In genomic region chr1:153849487-153850185, GRCh38 we compare ENCODE assay signal across 8 cellular contexts.
DNase-seq lines count a peak whose midpoint lies in the region; ATAC-seq and TF ChIP-seq lines count a peak whose summit lies in the region.

No MANE protein-coding gene starts in this region.

- peaks cover 7% of the 10 kb centered on the region; the same call in 1 of the 2 replicates for H4K20me1 ChIP-seq in MM.1S (ENCODE audit: insufficient read depth, low read length)

- no peak overlapping the region for H2AFZ ChIP-seq in MM.1S (ENCODE audit: low read length)

- no peaks in the 10 kb centered on the region for H3K27me3 Mint-ChIP-seq in activated naive CD8-positive, alpha-beta T cell treated with anti-CD3 and anti-CD28 coated beads, Interleukin-2, amount 10 ng/mL, durations not matched to agents 7 days and 5 days

- no peak overlapping the region for H3K9ac ChIP-seq in MM.1S (ENCODE audit: low read length)

- ATAC-seq in GM21717 (IDR thresholded peaks at IDR 0.05; ENCODE audit: unreplicated experiment), result peak; percentile 69
- ATAC-seq in activated naive CD8-positive, alpha-beta T cell treated with anti-CD3 and anti-CD28 coated beads, Interleukin-2, amount 10 ng/mL, durations not matched to agents 7 days and 5 days (ENCODE audit: low read depth), result peak; percentile 73

- H3K79me2 ChIP-seq in MM.1S (ENCODE audit: low read length), result peaks cover 71% of the 10 kb centered on the region

- H3K4me3 ChIP-seq in MM.1S (ENCODE audit: low read length), result no peak overlapping the region
- H3K4me3 ChIP-seq in effector memory CD4-positive, alpha-beta T cell (ENCODE audit: insufficient read depth, low read depth, low read length, poor library complexity, severe bottlenecking), result no peak overlapping the region

- peak; percentile 57 for DNase-seq in GM13977 (ENCODE audit: low spot score)
- DNase-seq in MM.1S, result peak; percentile 78
- DNase-seq in activated naive CD8-positive, alpha-beta T cell treated with anti-CD3 and anti-CD28 coated beads, Interleukin-2, amount 10 ng/mL, durations not matched to agents 7 days and 5 days, result no peak
- DNase-seq in NCI-H2029 (lab: John Stamatoyannopoulos, UW), result no peak
- DNase-seq in NCI-H69 (lab: John Stamatoyannopoulos, UW), result no peak
- no peak for DNase-seq in effector memory CD4-positive, alpha-beta T cell
- DNase-seq in SW480 (ENCODE audit: low spot score), result no peak

- peak overlapping the region; percentile 85 for H3K27ac Mint-ChIP-seq in activated naive CD8-positive, alpha-beta T cell treated with anti-CD3 and anti-CD28 coated beads, Interleukin-2, amount 10 ng/mL, durations not matched to agents 7 days and 5 days

- H3K9me3 Mint-ChIP-seq in activated naive CD8-positive, alpha-beta T cell treated with anti-CD3 and anti-CD28 coated beads, Interleukin-2, amount 10 ng/mL, durations not matched to agents 7 days and 5 days, result no peaks in the 10 kb centered on the region

- peaks cover 31% of the 10 kb centered on the region for H3K36me3 Mint-ChIP-seq in activated naive CD8-positive, alpha-beta T cell treated with anti-CD3 and anti-CD28 coated beads, Interleukin-2, amount 10 ng/mL, durations not matched to agents 7 days and 5 days

- H3K4me1 Mint-ChIP-seq in activated naive CD8-positive, alpha-beta T cell treated with anti-CD3 and anti-CD28 coated beads, Interleukin-2, amount 10 ng/mL, durations not matched to agents 7 days and 5 days, result peaks cover 17% of the 10 kb centered on the region

- in situ Hi-C loops in GM13977 (cut with MboI; ENCODE audit: low pct_unique_long_range_greater_than_20kb, low sequenced_read_pairs, unreplicated experiment), result no loop called here

- peak overlapping the region; percentile 31 for H3K4me2 ChIP-seq in MM.1S (ENCODE audit: low read depth, low read length)

- no peaks in the 10 kb centered on the region for H3K9me3 ChIP-seq in MM.1S (replicated peaks; ENCODE audit: insufficient read depth, low read length)
- no peaks in the 10 kb centered on the region for H3K9me3 ChIP-seq in effector memory CD4-positive, alpha-beta T cell (ENCODE audit: control insufficient read depth, low read length)

- H3K4me3 Mint-ChIP-seq in activated naive CD8-positive, alpha-beta T cell treated with anti-CD3 and anti-CD28 coated beads, Interleukin-2, amount 10 ng/mL, durations not matched to agents 7 days and 5 days, result peak overlapping the region; percentile 71

- H3K4me1 ChIP-seq in MM.1S (ENCODE audit: low read length), result peaks cover 28% of the 10 kb centered on the region
- no peaks in the 10 kb centered on the region for H3K4me1 ChIP-seq in effector memory CD4-positive, alpha-beta T cell (ENCODE audit: control insufficient read depth, insufficient read depth, low read length, poor library complexity, severe bottlenecking)

- H3K27me3 ChIP-seq in MM.1S (replicated peaks; ENCODE audit: insufficient read depth, low read length), result no peaks in the 10 kb centered on the region
- no peaks in the 10 kb centered on the region for H3K27me3 ChIP-seq in effector memory CD4-positive, alpha-beta T cell (replicated peaks; ENCODE audit: control insufficient read depth, insufficient read depth, low read length, poor library complexity, severe bottlenecking)

- peaks cover 21% of the 10 kb centered on the region for H3F3A ChIP-seq in MM.1S (ENCODE audit: insufficient read depth, low read length)

- TF ChIP-seq CTCF in GM13977 (IDR thresholded peaks at IDR 0.05; ENCODE audit: extremely low read depth, insufficient read depth, missing control alignments) (no peak), MM.1S (IDR thresholded peaks at IDR 0.05; ENCODE audit: low read length) (no peak)

- POLR2A ChIA-PET in activated naive CD8-positive, alpha-beta T cell treated with anti-CD3 and anti-CD28 coated beads, Interleukin-2, amount 10 ng/mL, durations not matched to agents 7 days and 5 days (lab: Charles Lee), result interaction anchor here (0.8 to 1.0 kb wide), 3 partner anchors 16 to 95 kb away, joined by 3 to 6 read pairs (median 5); no protein-coding TSS in a partner anchor

- no peaks in the 10 kb centered on the region for H3K36me3 ChIP-seq in MM.1S (replicated peaks; ENCODE audit: insufficient read depth, low read length)
- H3K36me3 ChIP-seq in effector memory CD4-positive, alpha-beta T cell (ENCODE audit: control insufficient read depth, insufficient read depth, low read length), result no peaks in the 10 kb centered on the region

- no peaks in the 10 kb centered on the region for H3K9me2 ChIP-seq in MM.1S (replicated peaks; ENCODE audit: insufficient read depth, low read length)

- peak overlapping the region; percentile 67; the same call in 1 of the 2 replicates for H3K27ac ChIP-seq in MM.1S (ENCODE audit: low read length)
- no peak overlapping the region for H3K27ac ChIP-seq in effector memory CD4-positive, alpha-beta T cell (ENCODE audit: insufficient read depth, low read length, poor library complexity, severe bottlenecking)

Comparison
In these comparisons a context has a peak if more than half of its experiments do, and no peak if none do; other contexts are left out.
1. DNase-seq: peak in GM13977 (single experiment) and MM.1S (single experiment); none in activated naive CD8-positive, alpha-beta T cell treated with anti-CD3 and anti-CD28 coated beads, Interleukin-2, amount 10 ng/mL, durations not matched to agents 7 days and 5 days (single experiment), NCI-H2029 (single experiment), NCI-H69 (single experiment), effector memory CD4-positive, alpha-beta T cell (0 of 3) and SW480 (single experiment).